ENCODE assay signal across 17 cellular contexts in genomic region chr5:178425621-178426068, GRCh38.
DNase-seq lines count a peak whose midpoint lies in the region; ATAC-seq and TF ChIP-seq lines count a peak whose summit lies in the region.
"Had no signal": no experiment of that assay in that cellular context is flagged by ENCODE, and none has a peak within 500 bp of the region (broad histone marks: within the 10 kb centered on the region; RNA-seq: fewer than 3 reads in every experiment).

No MANE protein-coding gene starts in this region.

- no peaks in the 10 kb centered on the region for H3K9me3 Mint-ChIP-seq in neural crest cell
- H3K9me3 Mint-ChIP-seq in Caco-2 (ENCODE audit: unreplicated experiment): peaks cover 3% of the 10 kb centered on the region

- no peaks in the 10 kb centered on the region for H4K20me1 ChIP-seq in Karpas-422 (ENCODE audit: insufficient read depth, low read depth, low read length)

- H3K4me1 Mint-ChIP-seq in neural crest cell (peaks cover 82% of the 10 kb centered on the region), Caco-2 (ENCODE audit: low read depth, unreplicated experiment) (no peaks in the 10 kb centered on the region)

- POLR2A ChIA-PET in Caco-2 (lab: Charles Lee): no interaction called here

- no peak overlapping the region for H3K9ac ChIP-seq in Karpas-422 (ENCODE audit: low read length)
- H3K9ac ChIP-seq: KMS-11 had no signal

- ATAC-seq in HG02852 (IDR thresholded peaks at IDR 0.05; ENCODE audit: unreplicated experiment): no peak
- ATAC-seq: Right ventricle myocardium inferior had no signal

- no peak overlapping the region for H3K4me3 ChIP-seq in Karpas-422 (ENCODE audit: low read length)
- H3K4me3 ChIP-seq in testis: no peak overlapping the region
- no peak overlapping the region for H3K4me3 ChIP-seq in Caco-2 (ENCODE audit: low read depth, low read length)
- H3K4me3 ChIP-seq in WERI-Rb-1 (ENCODE audit: low read depth, low read length): no peak overlapping the region

- H3K27ac ChIP-seq in Karpas-422 (ENCODE audit: low read length): no peak overlapping the region
- H3K27ac ChIP-seq in testis: no peak overlapping the region
- H3K27ac ChIP-seq in WERI-Rb-1: no peak overlapping the region
- H3K27ac ChIP-seq: KMS-11 had no signal

- H3K36me3 Mint-ChIP-seq in neural crest cell (ENCODE audit: low read depth) (peaks cover under 1% of the 10 kb centered on the region), Caco-2 (ENCODE audit: insufficient read depth, unreplicated experiment) (no peaks in the 10 kb centered on the region)

- no peaks in the 10 kb centered on the region for H3K36me3 ChIP-seq in Karpas-422 (ENCODE audit: insufficient read depth, low read length)
- H3K36me3 ChIP-seq in testis (ENCODE audit: low read depth, missing control alignments): no peaks in the 10 kb centered on the region
- H3K36me3 ChIP-seq in Caco-2 (ENCODE audit: control insufficient read depth, insufficient read depth, low read length): no peaks in the 10 kb centered on the region
- H3K36me3 ChIP-seq in WERI-Rb-1: no peaks in the 10 kb centered on the region

- H3K27ac Mint-ChIP-seq in neural crest cell (ENCODE audit: unreplicated experiment) (peak overlapping the region; percentile 71), Caco-2 (ENCODE audit: unreplicated experiment) (no peak overlapping the region)
- H3K27ac Mint-ChIP-seq: HFFc6 had no signal

- H3K4me2 ChIP-seq in Karpas-422 (ENCODE audit: low read depth, low read length, poor library complexity, severe bottlenecking): no peak overlapping the region
- H3K4me2 ChIP-seq: KMS-11 had no signal

- H3K79me2 ChIP-seq in Karpas-422 (ENCODE audit: low read length): no peaks in the 10 kb centered on the region

- H3K27me3 ChIP-seq in Karpas-422 (ENCODE audit: low read length) (no peaks in the 10 kb centered on the region), testis (no peaks in the 10 kb centered on the region), Caco-2 (replicated peaks; ENCODE audit: control insufficient read depth, insufficient read depth, low read length) (no peaks in the 10 kb centered on the region), WERI-Rb-1 (ENCODE audit: insufficient read depth, low read depth, severe bottlenecking) (no peaks in the 10 kb centered on the region)

- H3K9me3 ChIP-seq in Karpas-422 (ENCODE audit: low read length): no peaks in the 10 kb centered on the region
- no peaks in the 10 kb centered on the region for H3K9me3 ChIP-seq in testis
- no peaks in the 10 kb centered on the region for H3K9me3 ChIP-seq in Caco-2
- H3K9me3 ChIP-seq in WERI-Rb-1 (ENCODE audit: severe bottlenecking): no peaks in the 10 kb centered on the region

- H3K27me3 Mint-ChIP-seq in neural crest cell (ENCODE audit: low read depth) (no peaks in the 10 kb centered on the region), Caco-2 (ENCODE audit: insufficient read depth, unreplicated experiment) (peaks cover 3% of the 10 kb centered on the region)

- CTCF ChIA-PET in Caco-2 (lab: Charles Lee): no interaction called here

- no peak overlapping the region for H3K4me3 Mint-ChIP-seq in neural crest cell
- no peak overlapping the region for H3K4me3 Mint-ChIP-seq in Caco-2 (ENCODE audit: unreplicated experiment)
- H3K4me3 Mint-ChIP-seq: HFFc6 had no signal

- TF ChIP-seq CTCF in neural crest cell (conservative IDR thresholded peaks at IDR 0.05): no peak
- no peak for TF ChIP-seq CTCF in testis (IDR thresholded peaks at IDR 0.05)
- TF ChIP-seq CTCF in Caco-2 (IDR thresholded peaks at IDR 0.05; ENCODE audit: insufficient read depth in 1 of 2, low read depth in 1 of 2, low read length in 1 of 2, severe bottlenecking in 1 of 2, unreplicated experiment in 1 of 2): no peak
- no peak for TF ChIP-seq CTCF in WERI-Rb-1 (IDR thresholded peaks at IDR 0.05; ENCODE audit: low read depth, low read length)

- 93 to 95% methylated on average over 12 of the region's 12 CpGs for WGBS in testis, 2 donors

- DNase-seq in Karpas-422: peak; percentile 28
- DNase-seq in iPS-NIHi7 (ENCODE audit: extremely low spot score): peak; percentile 4
- DNase-seq in neural crest cell (ENCODE audit: low read depth, low spot score): no peak
- peak; percentile 5 for DNase-seq in testis
- no peak for DNase-seq in Caco-2
- DNase-seq in WERI-Rb-1: no peak
- DNase-seq: ACHN; DMS79 treated with DMSO at 0.1 percent for 48 hours; HFFc6; NCI-H1436; NCI-H2029 treated with DMSO at 0.1 percent for 48 hours; NCI-H2171 treated with DMSO at 0.1 percent for 48 hours; NCI-H748 treated with DMSO at 0.1 percent for 48 hours; NK-92 treated with Interleukin-12 subunit alpha and Interleukin-12 subunit beta, amount 100 ng/mL, for 24 hours had no signal

- no peak for TF ChIP-seq POLR2A in testis (IDR thresholded peaks at IDR 0.05)

- no peaks in the 10 kb centered on the region for H3K9me2 ChIP-seq in Karpas-422 (replicated peaks; ENCODE audit: insufficient read depth, low read length)

- intact Hi-C loops in testis (cut with DNase I; ENCODE audit: low total_unique reads): no loop called here
- intact Hi-C loops in Caco-2 (cut with micrococcal nuclease; ENCODE audit: unreplicated experiment): no loop called here

- H3K4me1 ChIP-seq in Karpas-422 (ENCODE audit: low read length) (no peaks in the 10 kb centered on the region), testis (no peaks in the 10 kb centered on the region), Caco-2 (no peaks in the 10 kb centered on the region)

- no TSS peak for BruUV-seq in Caco-2 (replicated peaks; lab: Mats Ljungman, UMichigan)

- H2AFZ ChIP-seq in Karpas-422 (ENCODE audit: low read length): no peak overlapping the region

Comparison
In these comparisons a context has a peak if more than half of its experiments do, and no peak if none do; other contexts are left out.
1. DNase-seq: peak in Karpas-422 (single experiment), iPS-NIHi7 (single experiment) and testis (single experiment); none in neural crest cell (single experiment), Caco-2 (0 of 2) and WERI-Rb-1 (single experiment).